ENCODE assay signal across 24 cellular contexts in the genomic region with DNA sequence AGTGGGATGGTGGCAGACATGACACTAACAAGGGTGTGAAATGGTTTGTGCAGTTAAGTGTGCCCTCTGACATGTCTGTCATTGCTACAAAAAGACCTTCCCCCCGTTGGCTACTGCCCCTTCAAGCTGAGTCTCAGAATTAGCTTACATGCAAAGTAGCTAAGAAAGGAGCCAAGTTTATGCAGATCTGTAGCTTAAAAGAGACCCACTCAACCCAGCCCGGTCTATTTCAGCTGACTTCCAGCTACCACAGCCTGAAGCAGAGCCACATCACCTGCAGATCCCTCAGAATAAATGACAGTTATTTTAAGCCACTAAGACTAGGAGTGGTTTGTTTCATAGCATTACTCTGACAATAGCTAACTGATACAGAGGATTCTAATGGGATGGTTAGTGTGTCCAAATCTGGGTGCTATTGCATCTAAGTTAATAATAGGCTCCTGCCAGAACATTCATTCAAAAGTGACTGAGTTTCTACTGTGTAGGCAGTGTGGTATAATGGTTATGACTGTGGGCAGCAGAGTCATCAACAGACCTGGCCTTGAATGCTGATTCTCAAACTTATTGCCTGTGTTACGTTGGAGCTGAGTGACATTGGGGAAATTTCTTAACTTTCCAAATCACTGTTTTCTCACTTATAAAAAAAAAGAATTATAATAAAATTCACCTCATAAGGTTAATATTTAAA. TPM values are rescaled to one million over a fixed set of nuclear protein-coding genes. Genes with fewer than 3 reads are reported as not detected.
DNase-seq lines count a peak whose midpoint lies in the region; ATAC-seq and TF ChIP-seq lines count a peak whose summit lies in the region.
"Had no signal": no experiment of that assay in that cellular context is flagged by ENCODE, and none has a peak within 500 bp of the region (broad histone marks: within the 10 kb centered on the region; RNA-seq: fewer than 3 reads in every experiment).

No MANE protein-coding gene starts in this region.

- intact Hi-C loops in heart left ventricle (cut with DNase I) = loop anchor here in 2 of 10 donors (2.0 to 5.0 kb wide), 2 partner anchors 115 kb away; no protein-coding TSS in a partner anchor

- peak overlapping the region in 8 of 12 donors; percentile 2 to 53 (median 18) for H3K27ac ChIP-seq in heart left ventricle
- H3K27ac ChIP-seq in right atrium auricular region = peak overlapping the region in 1 of 2 donors; percentile 18
- H3K27ac ChIP-seq in VCaP = peak overlapping the region; percentile 88
- H3K27ac ChIP-seq in upper lobe of left lung = peak overlapping the region in 3 of 4 donors; percentile 5 to 21 (median 14)
- H3K27ac ChIP-seq: BLaER1 treated with 17β-estradiol and CSF1 and Interleukin-3, amounts not matched to agents 10 nM and 100 nM; epithelial cell of prostate; SJCRH30; tibial artery had no signal

- 82 to 95% (median 84%) methylated on average over 3 of the region's 3 CpGs for WGBS in heart left ventricle, 4 donors
- 73 to 89% methylated on average over 3 of the region's 3 CpGs for WGBS in upper lobe of left lung, 2 donors

- DNase-seq in heart left ventricle (no peak), right atrium auricular region (ENCODE audit: low spot score) (no peak), upper lobe of left lung (no peak), T-helper 1 cell (no peak)
- DNase-seq: activated CD4-positive, alpha-beta T cell treated with anti-CD3 and anti-CD28 coated beads, Interleukin-2, amount 50 U/mL, for 1 hour; aorta; islet precursor cell; left ventricle myocardium superior; NCI-H1048; NCI-H2107; NCI-H345; NCI-H69; SJCRH30; stimulated activated CD8-positive, alpha-beta memory T cell treated with anti-CD3 and anti-CD28 coated beads, Interleukin-4, amount 100 ng/mL, for 48 hours; SW 1271; T-helper 9 cell; tibial artery had no signal

- no peak overlapping the region for H3K4me3 ChIP-seq in heart left ventricle
- no peak overlapping the region for H3K4me3 ChIP-seq in right atrium auricular region
- H3K4me3 ChIP-seq in upper lobe of left lung = no peak overlapping the region
- H3K4me3 ChIP-seq: BLaER1 treated with 17β-estradiol and CSF1 and Interleukin-3, amounts not matched to agents 10 nM and 100 nM; SJCRH30; tibial artery had no signal

- H3K27me3 ChIP-seq in heart left ventricle (no peaks in the 10 kb centered on the region), right atrium auricular region (no peaks in the 10 kb centered on the region), upper lobe of left lung (no peaks in the 10 kb centered on the region)
- H3K27me3 ChIP-seq: BLaER1 treated with 17β-estradiol and CSF1 and Interleukin-3, amounts not matched to agents 10 nM and 100 nM; SJCRH30; tibial artery had no signal

- H3K36me3 ChIP-seq in heart left ventricle = peaks cover 0 to 4% (median 0%) of the 10 kb centered on the region in 9 donors
- H3K36me3 ChIP-seq in right atrium auricular region = no peaks in the 10 kb centered on the region
- no peaks in the 10 kb centered on the region for H3K36me3 ChIP-seq in upper lobe of left lung
- H3K36me3 ChIP-seq: SJCRH30, tibial artery had no signal

- no peak for TF ChIP-seq POLR2A in heart left ventricle (IDR thresholded peaks at IDR 0.05)
- no peak for TF ChIP-seq POLR2A in upper lobe of left lung (IDR thresholded peaks at IDR 0.05)

- ATAC-seq in heart left ventricle = no peak
- ATAC-seq in HG02798 (IDR thresholded peaks at IDR 0.05; ENCODE audit: poor library complexity, unreplicated experiment) = peak; percentile 60
- ATAC-seq in upper lobe of left lung (ENCODE audit: low FRiP score in 2 of 2) = no peak
- no peak for ATAC-seq in HG02840 (IDR thresholded peaks at IDR 0.05; ENCODE audit: low FRiP score, unreplicated experiment)
- ATAC-seq: HCT116, Panc1 had no signal

- H3K4me1 ChIP-seq in heart left ventricle (peaks cover 0 to 25% (median 7%) of the 10 kb centered on the region in 12 donors), right atrium auricular region (peaks cover 0 to 7% of the 10 kb centered on the region in 2 donors), upper lobe of left lung (peaks cover 0 to 11% (median 5%) of the 10 kb centered on the region in 4 donors)

- H3K9me3 ChIP-seq in heart left ventricle (no peaks in the 10 kb centered on the region), right atrium auricular region (no peaks in the 10 kb centered on the region), upper lobe of left lung (no peaks in the 10 kb centered on the region)
- H3K9me3 ChIP-seq: BLaER1 treated with 17β-estradiol and CSF1 and Interleukin-3, amounts not matched to agents 10 nM and 100 nM; SJCRH30; tibial artery had no signal

- TF ChIP-seq EP300 in upper lobe of left lung (IDR thresholded peaks at IDR 0.05) = no peak

- TF ChIP-seq CTCF in heart left ventricle (IDR thresholded peaks at IDR 0.05) = no peak
- TF ChIP-seq CTCF in right atrium auricular region (IDR thresholded peaks at IDR 0.05) = no peak
- TF ChIP-seq CTCF in VCaP (conservative IDR thresholded peaks at IDR 0.05) = no peak
- no peak for TF ChIP-seq CTCF in upper lobe of left lung (IDR thresholded peaks at IDR 0.05)

RNA-seq across cellular contexts. Expression of a gene that starts 11.7 kb away (rescaled TPM):
- total RNA-seq in heart left ventricle (1 to 10 TPM in 2 of 9 donors, under 1 TPM in 7; 0.25 to 1.1 (median 0.48) TPM), right atrium auricular region (under 1 TPM in 1 of 2 donors, not detected in 1; 0.51 TPM), upper lobe of left lung (1 to 10 TPM in 4 of 6 donors, under 1 TPM in 2; 0.76 to 4.2 (median 1.6) TPM)
- polyA plus RNA-seq in heart left ventricle = under 1 TPM; 0.14 to 0.19 TPM

RNA-seq across cellular contexts. Expression of a gene that starts 12.0 kb away (rescaled TPM):
- total RNA-seq in heart left ventricle (1 to 10 TPM; 1.9 to 4.1 (median 3.0) TPM), right atrium auricular region (1 to 10 TPM; 3.4 to 3.7 TPM), upper lobe of left lung (10 to 100 TPM in 3 of 6 donors, 1 to 10 TPM in 3; 4.3 to 23.8 (median 9.2) TPM)
- 1 to 10 TPM in 1 of 2 donors, under 1 TPM in 1; 0.96 to 1.7 TPM for polyA plus RNA-seq in heart left ventricle
